ENCODE assay signal across 13 cellular contexts in genomic region chr5:60943624-60944023, GRCh38. TPM values are rescaled to one million over a fixed set of nuclear protein-coding genes. Genes with fewer than 3 reads are reported as not detected.
DNase-seq lines count a peak whose midpoint lies in the region; FAIRE-seq and TF ChIP-seq lines count a peak whose summit lies in the region.
"Had no signal": no experiment of that assay in that cellular context is flagged by ENCODE, and none has a peak within 500 bp of the region (broad histone marks: within the 10 kb centered on the region; RNA-seq: fewer than 3 reads in every experiment).

No MANE protein-coding gene starts in this region.

- H3K4me1 Mint-ChIP-seq in astrocyte (ENCODE audit: low read depth, unreplicated experiment) (peaks cover 5% of the 10 kb centered on the region), neural progenitor cell (peaks cover 5% of the 10 kb centered on the region)

- no peak for TF ChIP-seq EP300 in stomach (IDR thresholded peaks at IDR 0.05)

- H3K79me2 ChIP-seq in astrocyte (ENCODE audit: insufficient read depth, low read length) (peaks cover 91% of the 10 kb centered on the region), neural progenitor cell (ENCODE audit: low read depth) (peaks cover 85% of the 10 kb centered on the region)

- H3K4me2 ChIP-seq in astrocyte (ENCODE audit: low read length) (peak overlapping the region; percentile 89), neural progenitor cell (peak overlapping the region; percentile 99)

- no peaks in the 10 kb centered on the region for H3K36me3 Mint-ChIP-seq in astrocyte (ENCODE audit: low read depth, unreplicated experiment)
- H3K36me3 Mint-ChIP-seq in neural progenitor cell: peaks cover 11% of the 10 kb centered on the region

- H3K9ac ChIP-seq in astrocyte (ENCODE audit: low read length) (no peak overlapping the region), neural progenitor cell (peak overlapping the region; percentile 41)

- H4K20me1 ChIP-seq in astrocyte (ENCODE audit: insufficient read depth, low read length) (peaks cover 3% of the 10 kb centered on the region), neural progenitor cell (ENCODE audit: low read depth) (no peaks in the 10 kb centered on the region)

- no peak overlapping the region for H3K27ac Mint-ChIP-seq in astrocyte (ENCODE audit: unreplicated experiment)
- no peak overlapping the region for H3K27ac Mint-ChIP-seq in neural progenitor cell

- peak; percentile 42 for DNase-seq in SKM-1 treated with dmso at 0.1 percent for 144 hours (lab: John Stamatoyannopoulos, UW; ENCODE audit: unreplicated experiment)
- DNase-seq in SKM-1 (lab: John Stamatoyannopoulos, UW; ENCODE audit: unreplicated experiment): no peak
- no peak for DNase-seq in MG63
- DNase-seq in astrocyte (ENCODE audit: low read depth): no peak
- DNase-seq in neural progenitor cell (ENCODE audit: low spot score): no peak
- no peak for DNase-seq in T-helper 9 cell
- no peak for DNase-seq in activated CD4-positive, CD25-positive, alpha-beta regulatory T cell treated with anti-CD3 and anti-CD28 coated beads, Interleukin-2, amount 50 U/mL, for 72 hours
- no peak for DNase-seq in stomach
- DNase-seq: activated gamma-delta T cell treated with Interleukin-2 at 50 U/mL for 16 hours, lower lobe of right lung, NCI-H2171, SHP77 treated with DMSO at 0.1 percent for 48 hours had no signal

- 52 to 74% (median 72%) methylated on average over 3 of the region's 3 CpGs for WGBS in stomach, 5 donors

- intact Hi-C loops in stomach (cut with DNase I; ENCODE audit: low total_unique reads): no loop called here

- H2AFZ ChIP-seq in astrocyte (ENCODE audit: low read depth, low read length) (no peak overlapping the region), neural progenitor cell (replicated peaks) (no peak overlapping the region)

- peaks cover 8% of the 10 kb centered on the region for H3K4me1 ChIP-seq in astrocyte (ENCODE audit: insufficient read depth, low read length)
- peaks cover 17% of the 10 kb centered on the region for H3K4me1 ChIP-seq in neural progenitor cell
- peaks cover 7 to 36% (median 22%) of the 10 kb centered on the region in 4 donors for H3K4me1 ChIP-seq in stomach

- H3K4me3 Mint-ChIP-seq in astrocyte (ENCODE audit: unreplicated experiment): no peak overlapping the region
- H3K4me3 Mint-ChIP-seq in neural progenitor cell: no peak overlapping the region

- H3K9me3 ChIP-seq in MG63 (peaks cover 7% of the 10 kb centered on the region), astrocyte (ENCODE audit: insufficient read depth, low read depth, low read length) (no peaks in the 10 kb centered on the region), neural progenitor cell (ENCODE audit: low read depth) (no peaks in the 10 kb centered on the region), stomach (no peaks in the 10 kb centered on the region)
- H3K9me3 ChIP-seq: lower lobe of right lung had no signal

- peaks cover 4% of the 10 kb centered on the region for H3F3A ChIP-seq in neural progenitor cell (ENCODE audit: low read depth)

- no peak for TF ChIP-seq CTCF in astrocyte (IDR thresholded peaks at IDR 0.05; ENCODE audit: insufficient read depth, low read depth, low read length)
- TF ChIP-seq CTCF in neural progenitor cell (IDR thresholded peaks at IDR 0.05): no peak
- TF ChIP-seq CTCF in stomach (IDR thresholded peaks at IDR 0.05): no peak

- FAIRE-seq in astrocyte (lab: Jason Lieb, UNC): no peak
- FAIRE-seq: A204.1 had no signal

- no peak overlapping the region for H3K27ac ChIP-seq in astrocyte (ENCODE audit: low read depth, low read length)
- H3K27ac ChIP-seq in neural progenitor cell: no peak overlapping the region
- no peak overlapping the region for H3K27ac ChIP-seq in stomach
- H3K27ac ChIP-seq: lower lobe of right lung had no signal

- H3K9me3 Mint-ChIP-seq in astrocyte (ENCODE audit: unreplicated experiment): no peaks in the 10 kb centered on the region
- peaks cover 6% of the 10 kb centered on the region for H3K9me3 Mint-ChIP-seq in neural progenitor cell

- H3K36me3 ChIP-seq in MG63 (peaks cover 28% of the 10 kb centered on the region), astrocyte (ENCODE audit: insufficient read depth, low read length) (no peaks in the 10 kb centered on the region), neural progenitor cell (peaks cover 14% of the 10 kb centered on the region), stomach (peaks cover 0 to 4% (median 2%) of the 10 kb centered on the region in 4 donors)
- H3K36me3 ChIP-seq: lower lobe of right lung had no signal

- no peak for TF ChIP-seq POLR2A in stomach (IDR thresholded peaks at IDR 0.05)

- peak overlapping the region; percentile 74 for H3K4me3 ChIP-seq in MG63
- peak overlapping the region; percentile 100 for H3K4me3 ChIP-seq in astrocyte (ENCODE audit: insufficient read depth, low read depth, low read length)
- H3K4me3 ChIP-seq in neural progenitor cell: peak overlapping the region; percentile 59
- peak overlapping the region in 1 of 4 donors; percentile 67 for H3K4me3 ChIP-seq in stomach

- H3K27me3 Mint-ChIP-seq in astrocyte (ENCODE audit: low read depth, unreplicated experiment) (no peaks in the 10 kb centered on the region), neural progenitor cell (ENCODE audit: insufficient read depth, low read depth) (peaks cover 3% of the 10 kb centered on the region)

- H3K27me3 ChIP-seq in MG63: no peaks in the 10 kb centered on the region
- no peaks in the 10 kb centered on the region for H3K27me3 ChIP-seq in astrocyte (ENCODE audit: insufficient read depth, low read length)
- H3K27me3 ChIP-seq in neural progenitor cell: peaks cover 11% of the 10 kb centered on the region
- H3K27me3 ChIP-seq in stomach: no peaks in the 10 kb centered on the region

RNA-seq across cellular contexts. Expression of gene ERCC8, which starts 1.2 kb away (rescaled TPM):
- 11.4 and 29.5 TPM in 2 replicates for total RNA-seq in MG63 (2014; rRNA removed; shearing (Covaris generic); ENCODE audit: low replicate concordance)
- 11.8 and 13.1 TPM in 2 replicates for total RNA-seq in astrocyte
- 43.7 and 48.0 TPM in 2 replicates for total RNA-seq in neural progenitor cell (ENCODE audit: low replicate concordance)
- 10 to 100 TPM in 2 of 5 donors, 1 to 10 TPM in 1, not detected in 2; 4.9 to 19.1 (median 13.9) TPM for total RNA-seq in stomach
- polyA plus RNA-seq in stomach: 1 to 10 TPM; 3.5 to 6.3 (median 4.0) TPM

RNA-seq across cellular contexts. Expression of gene NDUFAF2, which starts 1.4 kb away (rescaled TPM):
- 88.5 and 186 TPM in 2 replicates for total RNA-seq in MG63 (2014; rRNA removed; shearing (Covaris generic); ENCODE audit: low replicate concordance)
- total RNA-seq in astrocyte (43.9 and 46.0 TPM in 2 replicates), neural progenitor cell (ENCODE audit: low replicate concordance) (28.8 and 42.1 TPM in 2 replicates), stomach (10 to 100 TPM in 4 of 5 donors, 1 to 10 TPM in 1; 3.5 to 34.8 (median 15.2) TPM)
- 10 to 100 TPM; 45.6 to 61.9 (median 59.1) TPM for polyA plus RNA-seq in stomach
